ENCODE assay signal across 37 cellular contexts in genomic region chr1:99801584-99801983, GRCh38.
"Had no signal": no experiment of that assay in that cellular context is flagged by ENCODE, and none has a peak within 500 bp of the region (broad histone marks: within the 10 kb centered on the region; RNA-seq: fewer than 3 reads in every experiment).

No MANE protein-coding gene starts in this region.

- H3K4me1 Mint-ChIP-seq: activated CD4-positive, alpha-beta T cell treated with anti-CD3 and anti-CD28 coated beads, Interleukin-2, amount 10 ng/mL, durations not matched to agents 24 days and 14 days; activated naive CD4-positive, alpha-beta T cell treated with anti-CD3 and anti-CD28 coated beads, Interleukin-2, amount 10 ng/mL, durations not matched to agents 7 days and 5 days; activated naive CD4-positive, alpha-beta T cell treated with anti-CD3 and anti-CD28 coated beads, Interleukin-2, amount 50 U/mL, for 24 hours; activated naive CD8-positive, alpha-beta T cell treated with anti-CD3 and anti-CD28 coated beads, Interleukin-2, amount 10 ng/mL, durations not matched to agents 7 days and 5 days; activated naive CD8-positive, alpha-beta T cell treated with anti-CD3 and anti-CD28 coated beads, Interleukin-2, amount 50 U/mL, for 24 hours; activated T-helper 17 cell treated with anti-CD3 and anti-CD28 coated beads, Interleukin-2, amount 50 U/mL, for 72 hours; brain; central memory CD8-positive, alpha-beta T cell had no signal

- H3K9me3 ChIP-seq: ascending aorta had no signal

- H3K4me1 ChIP-seq: ascending aorta had no signal

- ATAC-seq: activated CD8-positive, alpha-beta T cell treated with anti-CD3 and anti-CD28 coated beads for 36 hours; activated naive CD8-positive, alpha-beta T cell treated with anti-CD3 and anti-CD28 coated beads, Interleukin-2, amount 50 U/mL, for 24 hours; activated T-cell treated with anti-CD3 and anti-CD28 coated beads, Interleukin-2, amount 50 U/mL, for 4 hours; activated T-cell treated with anti-CD3 and anti-CD28 coated beads, Interleukin-2, amount 50 U/mL, for 72 hours; activated T-helper 17 cell treated with anti-CD3 and anti-CD28 coated beads, Interleukin-2, amount 50 U/mL, for 72 hours had no signal

- H3K27ac Mint-ChIP-seq: activated B cell treated with CpG ODN at 0.5 μM for 24 hours; activated CD4-positive, alpha-beta memory T cell treated with anti-CD3 and anti-CD28 coated beads for 36 hours; activated CD4-positive, alpha-beta T cell treated with anti-CD3 and anti-CD28 coated beads, Interleukin-2, amount 10 ng/mL, durations not matched to agents 24 days and 14 days; activated CD8-positive, alpha-beta T cell treated with anti-CD3 and anti-CD28 coated beads for 36 hours; activated naive CD4-positive, alpha-beta T cell treated with anti-CD3 and anti-CD28 coated beads, Interleukin-2, amount 10 ng/mL, durations not matched to agents 7 days and 5 days; activated naive CD4-positive, alpha-beta T cell treated with anti-CD3 and anti-CD28 coated beads, Interleukin-2, amount 50 U/mL, for 24 hours; activated naive CD8-positive, alpha-beta T cell; activated naive CD8-positive, alpha-beta T cell treated with anti-CD3 and anti-CD28 coated beads, Interleukin-2, amount 10 ng/mL, durations not matched to agents 7 days and 5 days; activated naive CD8-positive, alpha-beta T cell treated with anti-CD3 and anti-CD28 coated beads, Interleukin-2, amount 50 U/mL, for 24 hours; activated T-cell treated with anti-CD3 and anti-CD28 coated beads, Interleukin-2, amount 50 U/mL, for 72 hours; activated T-helper 1 cell treated with anti-CD3 and anti-CD28 coated beads, Interleukin-12 subunit alpha, Interleukin-12 subunit beta, Interleukin-2, Interleukin-4 antibody, amounts not matched to agents 30 ng/mL and 10 ng/mL and 1 ng/mL, durations not matched to agents 14 hours and 24 hours and 36 hours; activated T-helper 17 cell treated with anti-CD3 and anti-CD28 coated beads, Interleukin-2, amount 50 U/mL, for 72 hours; brain; T-helper 1 cell treated with Interleukin-12 subunit alpha and Interleukin-12 subunit beta and Interleukin-4 antibody, amounts not matched to agents 30 μg/mL and 1 μg/mL, for 36 hours; T-helper 2 cell treated with Interferon-gamma antibody and Interleukin-4, amounts not matched to agents 5 μg/mL and 100 μg/mL, for 36 hours had no signal

- H3K36me3 Mint-ChIP-seq: activated CD4-positive, alpha-beta memory T cell treated with anti-CD3 and anti-CD28 coated beads for 36 hours; activated naive CD4-positive, alpha-beta T cell treated with anti-CD3 and anti-CD28 coated beads, Interleukin-2, amount 10 ng/mL, durations not matched to agents 7 days and 5 days; activated naive CD4-positive, alpha-beta T cell treated with anti-CD3 and anti-CD28 coated beads, Interleukin-2, amount 50 U/mL, for 24 hours; activated naive CD8-positive, alpha-beta T cell; activated naive CD8-positive, alpha-beta T cell treated with anti-CD3 and anti-CD28 coated beads, Interleukin-2, amount 10 ng/mL, durations not matched to agents 7 days and 5 days; brain had no signal

- H3K36me3 ChIP-seq: ascending aorta, cardiac muscle cell had no signal

- DNase-seq: activated B cell treated with CpG ODN at 0.5 μM for 24 hours; activated CD4-positive, alpha-beta memory T cell treated with anti-CD3 and anti-CD28 coated beads for 36 hours; activated CD4-positive, alpha-beta T cell treated with anti-CD3 and anti-CD28 coated beads for 4 hours; activated CD4-positive, alpha-beta T cell treated with anti-CD3 and anti-CD28 coated beads, Interleukin-2, amount 10 ng/mL, durations not matched to agents 24 days and 14 days; activated CD4-positive, alpha-beta T cell treated with anti-CD3 and anti-CD28 coated beads, Interleukin-2, amount 50 U/mL, for 1 hour; activated CD4-positive, alpha-beta T cell treated with anti-CD3 and anti-CD28 coated beads, Interleukin-2, amount 50 U/mL, for 4 hours; activated CD4-positive, CD25-positive, alpha-beta regulatory T cell treated with anti-CD3 and anti-CD28 coated beads, Interleukin-2, amount 50 U/mL, for 72 hours; activated CD8-positive, alpha-beta memory T cell treated with anti-CD3 and anti-CD28 coated beads, Interleukin-2, amount 50 U/mL, for 4 hours; activated CD8-positive, alpha-beta T cell treated with anti-CD3 and anti-CD28 coated beads for 36 hours; activated effector memory CD4-positive, alpha-beta T cell treated with Interleukin-2 at 50 U/mL for 16 hours; activated gamma-delta T cell; activated naive CD4-positive, alpha-beta T cell treated with anti-CD3 and anti-CD28 coated beads, Interleukin-2, amount 10 ng/mL, durations not matched to agents 7 days and 5 days; activated naive CD4-positive, alpha-beta T cell treated with Interleukin-2 at 50 U/mL for 16 hours; activated naive CD8-positive, alpha-beta T cell treated with anti-CD3 and anti-CD28 coated beads, Interleukin-2, amount 10 ng/mL, durations not matched to agents 7 days and 5 days; activated naive CD8-positive, alpha-beta T cell treated with anti-CD3 and anti-CD28 coated beads, Interleukin-2, amount 50 U/mL, for 24 hours; activated T-cell treated with anti-CD3 and anti-CD28 coated beads for 4 hours; activated T-cell treated with anti-CD3 and anti-CD28 coated beads, Interleukin-2, amount 50 U/mL, for 1 hour; activated T-cell treated with anti-CD3 and anti-CD28 coated beads, Interleukin-2, amount 50 U/mL, for 4 hours; activated T-cell treated with anti-CD3 and anti-CD28 coated beads, Interleukin-2, amount 50 U/mL, for 72 hours; amygdala; anterior cingulate cortex; caudate nucleus; cerebellar nuclear complex; T-helper 1 cell; T-helper 2 cell; T-helper 9 cell had no signal

- H3K4me3 Mint-ChIP-seq: activated B cell treated with CpG ODN at 0.5 μM for 24 hours; activated CD4-positive, alpha-beta memory T cell treated with anti-CD3 and anti-CD28 coated beads for 36 hours; activated CD4-positive, alpha-beta T cell treated with anti-CD3 and anti-CD28 coated beads, Interleukin-2, amount 10 ng/mL, durations not matched to agents 24 days and 14 days; activated CD8-positive, alpha-beta T cell treated with anti-CD3 and anti-CD28 coated beads for 36 hours; activated naive CD4-positive, alpha-beta T cell treated with anti-CD3 and anti-CD28 coated beads, Interleukin-2, amount 10 ng/mL, durations not matched to agents 7 days and 5 days; activated naive CD4-positive, alpha-beta T cell treated with anti-CD3 and anti-CD28 coated beads, Interleukin-2, amount 50 U/mL, for 24 hours; activated naive CD8-positive, alpha-beta T cell; activated naive CD8-positive, alpha-beta T cell treated with anti-CD3 and anti-CD28 coated beads, Interleukin-2, amount 10 ng/mL, durations not matched to agents 7 days and 5 days; activated naive CD8-positive, alpha-beta T cell treated with anti-CD3 and anti-CD28 coated beads, Interleukin-2, amount 50 U/mL, for 24 hours; activated T-cell treated with anti-CD3 and anti-CD28 coated beads, Interleukin-2, amount 50 U/mL, for 4 hours; activated T-cell treated with anti-CD3 and anti-CD28 coated beads, Interleukin-2, amount 50 U/mL, for 72 hours; activated T-helper 1 cell treated with anti-CD3 and anti-CD28 coated beads, Interleukin-12 subunit alpha, Interleukin-12 subunit beta, Interleukin-2, Interleukin-4 antibody, amounts not matched to agents 30 ng/mL and 10 ng/mL and 1 ng/mL, durations not matched to agents 14 hours and 24 hours and 36 hours; activated T-helper 17 cell treated with anti-CD3 and anti-CD28 coated beads, Interleukin-2, amount 50 U/mL, for 72 hours; brain; central memory CD8-positive, alpha-beta T cell; T-helper 1 cell treated with Interleukin-12 subunit alpha and Interleukin-12 subunit beta and Interleukin-4 antibody, amounts not matched to agents 30 μg/mL and 1 μg/mL, for 36 hours; T-helper 2 cell treated with Interferon-gamma antibody and Interleukin-4, amounts not matched to agents 5 μg/mL and 100 μg/mL, for 36 hours had no signal

- H3K4me3 ChIP-seq: ascending aorta, cardiac muscle cell had no signal

- H3K9me3 Mint-ChIP-seq: activated B cell treated with CpG ODN at 0.5 μM for 24 hours; activated CD4-positive, alpha-beta memory T cell treated with anti-CD3 and anti-CD28 coated beads for 36 hours; activated CD4-positive, alpha-beta T cell treated with anti-CD3 and anti-CD28 coated beads, Interleukin-2, amount 10 ng/mL, durations not matched to agents 24 days and 14 days; activated CD8-positive, alpha-beta T cell treated with anti-CD3 and anti-CD28 coated beads for 36 hours; activated naive CD4-positive, alpha-beta T cell treated with anti-CD3 and anti-CD28 coated beads, Interleukin-2, amount 10 ng/mL, durations not matched to agents 7 days and 5 days; activated naive CD4-positive, alpha-beta T cell treated with anti-CD3 and anti-CD28 coated beads, Interleukin-2, amount 50 U/mL, for 24 hours; activated naive CD8-positive, alpha-beta T cell treated with anti-CD3 and anti-CD28 coated beads, Interleukin-2, amount 10 ng/mL, durations not matched to agents 7 days and 5 days; activated naive CD8-positive, alpha-beta T cell treated with anti-CD3 and anti-CD28 coated beads, Interleukin-2, amount 50 U/mL, for 24 hours; activated T-cell treated with anti-CD3 and anti-CD28 coated beads, Interleukin-2, amount 50 U/mL, for 4 hours; activated T-cell treated with anti-CD3 and anti-CD28 coated beads, Interleukin-2, amount 50 U/mL, for 72 hours; activated T-helper 1 cell treated with anti-CD3 and anti-CD28 coated beads, Interleukin-12 subunit alpha, Interleukin-12 subunit beta, Interleukin-2, Interleukin-4 antibody, amounts not matched to agents 30 ng/mL and 10 ng/mL and 1 ng/mL, durations not matched to agents 14 hours and 24 hours and 36 hours; activated T-helper 17 cell treated with anti-CD3 and anti-CD28 coated beads, Interleukin-2, amount 50 U/mL, for 72 hours; central memory CD8-positive, alpha-beta T cell; T-helper 1 cell treated with Interleukin-12 subunit alpha and Interleukin-12 subunit beta and Interleukin-4 antibody, amounts not matched to agents 30 μg/mL and 1 μg/mL, for 36 hours; T-helper 2 cell treated with Interferon-gamma antibody and Interleukin-4, amounts not matched to agents 5 μg/mL and 100 μg/mL, for 36 hours had no signal

- H3K27me3 ChIP-seq: ascending aorta, cardiac muscle cell had no signal

- H3K27ac ChIP-seq: ascending aorta, cardiac muscle cell, VCaP had no signal
